Comparison of ENCODE assay signal across 8 cellular contexts in the genomic region with DNA sequence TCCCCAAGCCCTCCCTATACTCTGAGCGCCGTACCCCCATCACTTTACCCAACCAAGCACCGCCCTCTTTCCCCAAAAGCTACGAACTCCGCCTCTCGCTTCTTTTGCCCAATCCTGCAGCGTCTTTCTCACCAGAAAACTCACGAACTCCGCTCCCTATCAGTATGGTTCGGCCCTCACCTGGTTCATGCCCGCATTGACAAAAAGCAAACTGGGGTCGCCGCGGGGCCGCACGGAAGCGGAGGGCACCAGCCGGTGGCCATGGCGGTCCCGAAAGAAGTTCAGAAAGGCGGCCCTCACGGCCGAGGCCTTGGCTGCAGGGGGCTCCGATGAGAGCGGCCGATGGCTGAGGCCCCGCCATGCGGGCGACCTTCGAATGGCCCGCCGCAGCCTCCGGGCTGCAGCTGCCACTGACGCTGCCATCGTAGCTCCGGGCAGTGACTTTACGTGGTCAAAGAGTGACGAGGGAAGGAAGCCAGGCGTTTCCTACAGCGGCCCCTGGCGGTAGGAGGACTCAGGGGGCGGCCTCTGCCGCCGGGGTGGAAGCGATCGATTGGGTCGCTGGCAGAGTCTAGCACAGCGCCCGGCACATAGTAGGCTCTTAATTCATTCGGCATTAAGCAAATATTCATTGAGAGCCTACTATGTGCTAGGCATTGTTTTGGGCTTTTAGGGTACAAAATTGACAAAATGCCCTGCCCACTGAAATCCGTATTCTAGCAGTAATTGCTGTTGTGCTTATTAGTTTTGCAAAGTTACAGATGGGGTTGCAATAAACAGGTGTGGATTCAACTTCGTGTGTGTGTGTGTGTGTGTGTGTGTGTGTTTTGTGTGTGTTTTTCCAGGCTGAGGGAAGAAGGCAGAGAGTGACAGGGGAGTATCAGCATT. TPM values are rescaled to one million over a fixed set of nuclear protein-coding genes. Genes with fewer than 3 reads are reported as not detected.
DNase-seq lines count a peak whose midpoint lies in the region; ATAC-seq and TF ChIP-seq lines count a peak whose summit lies in the region.

Gene AARS2 (minus strand): TSS at position 447 of the 888 bp plus-strand sequence. CDS start 24 bp downstream, at position 423.

- H3K4me3 Mint-ChIP-seq in activated T-cell treated with anti-CD3 and anti-CD28 coated beads, Interleukin-2, amount 50 U/mL, for 4 hours = peak within 1 kb of the TSS; percentile 99

- H3K36me3 ChIP-seq in DND-41 (ENCODE audit: insufficient read depth, low read length) = peaks cover 36% of the 10 kb centered on the region
- peaks cover 5% of the 10 kb centered on the region; the same call in 1 of the 2 replicates for H3K36me3 ChIP-seq in PC-9 (ENCODE audit: low read depth)
- peaks cover 0 to 38% (median 8%) of the 10 kb centered on the region in 3 donors for H3K36me3 ChIP-seq in esophagus squamous epithelium

- intact Hi-C loops in PC-9 (cut with micrococcal nuclease; ENCODE audit: unreplicated experiment) = no loop called here
- intact Hi-C loops in esophagus squamous epithelium (cut with DNase I) = no loop called here

- H3K27me3 Mint-ChIP-seq in activated T-cell treated with anti-CD3 and anti-CD28 coated beads, Interleukin-2, amount 50 U/mL, for 4 hours (ENCODE audit: low read depth) = peaks cover 7% of the 10 kb centered on the region

- H3K4me1 ChIP-seq in DND-41 (ENCODE audit: insufficient read depth, low read length) (peaks cover 27% of the 10 kb centered on the region), PC-9 (replicated peaks; ENCODE audit: insufficient read depth) (peaks cover 9% of the 10 kb centered on the region), esophagus squamous epithelium (peaks cover 6 to 19% (median 11%) of the 10 kb centered on the region in 3 donors)

- 2 to 6% methylated on average over 10 to 19 of the region's 52 CpGs for WGBS in esophagus squamous epithelium, 2 donors

- BruUV-seq in PC-9 (replicated peaks; lab: Mats Ljungman, UMichigan) = no TSS peak

- H3K36me3 Mint-ChIP-seq in activated T-cell treated with anti-CD3 and anti-CD28 coated beads, Interleukin-2, amount 50 U/mL, for 4 hours (ENCODE audit: insufficient read depth) = peaks cover 27% of the 10 kb centered on the region

- H3K4me3 ChIP-seq in DND-41 (ENCODE audit: low read depth in 1 of 2, low read length in 2 of 2) = peak within 1 kb of the TSS; percentile 67 to 80
- peak within 1 kb of the TSS; percentile 74 for H3K4me3 ChIP-seq in Jurkat, Clone E6-1 (ENCODE audit: low read length)
- H3K4me3 ChIP-seq in PC-9 = peak within 1 kb of the TSS; percentile 99
- H3K4me3 ChIP-seq in esophagus squamous epithelium = peak within 1 kb of the TSS; percentile 73 to 88 (median 82)

- no peaks in the 10 kb centered on the region for H3F3A ChIP-seq in PC-9 (ENCODE audit: insufficient read depth, low read depth)

- TF ChIP-seq CTCF in DND-41 (IDR thresholded peaks at IDR 0.05; ENCODE audit: borderline replicate concordance, extremely low read depth, low read length, poor library complexity, severe bottlenecking) (peak; percentile 99), PC-9 (conservative IDR thresholded peaks at IDR 0.05) (peak; percentile 92), esophagus squamous epithelium (IDR thresholded peaks at IDR 0.05) (peak; percentile 88 to 96 (median 91))

- H3K9ac ChIP-seq in DND-41 (ENCODE audit: low read depth, low read length) = peak within 1 kb of the TSS; percentile 83

- H3K9me2 ChIP-seq in PC-9 (ENCODE audit: insufficient read depth) = no peaks in the 10 kb centered on the region

- H2AFZ ChIP-seq in DND-41 (ENCODE audit: low read depth, low read length) = peak within 1 kb of the TSS; percentile 91
- H2AFZ ChIP-seq in PC-9 = peak within 1 kb of the TSS; percentile 99

- CTCF ChIA-PET in PC-9 (lab: Charles Lee) = interaction anchor here (0.5 kb wide), 2 partner anchors 18 to 40 kb away, joined by 3 to 4 read pairs; no protein-coding TSS in a partner anchor

- DNase-seq in DND-41 (peak; percentile 90), PC-9 (peak; percentile 73 to 83), esophagus squamous epithelium (lab: John Stamatoyannopoulos, UW) (peak; percentile 27), myocyte (ENCODE audit: low read depth) (peak; percentile 92)
- peak; percentile 81 for DNase-seq in Jurkat, Clone E6-1 (ENCODE audit: low read depth, low spot score)
- DNase-seq in activated T-cell treated with anti-CD3 and anti-CD28 coated beads, Interleukin-2, amount 50 U/mL, for 4 hours = peak; percentile 93
- DNase-seq in stimulated activated CD8-positive, alpha-beta memory T cell treated with anti-CD3 and anti-CD28 coated beads, Interleukin-7, amount 100 ng/mL, for 4 hours (ENCODE audit: low read depth in 2 of 2) = peak; percentile 82 to 85

- no peaks in the 10 kb centered on the region for H3K27me3 ChIP-seq in DND-41 (ENCODE audit: insufficient read depth, low read length, poor library complexity)
- H3K27me3 ChIP-seq in PC-9 (ENCODE audit: insufficient read depth, low read depth) = peaks cover 19% of the 10 kb centered on the region
- H3K27me3 ChIP-seq in esophagus squamous epithelium = no peaks in the 10 kb centered on the region

- H3K27ac ChIP-seq in DND-41 (ENCODE audit: low read length) = peak within 1 kb of the TSS; percentile 82
- H3K27ac ChIP-seq in PC-9 = 0 out of 2 replicates have a peak within 1 kb of the TSS, but pooled peaks have one; percentile 27
- H3K27ac ChIP-seq in esophagus squamous epithelium = peak within 1 kb of the TSS; percentile 84 to 90 (median 88)

- ATAC-seq in DND-41 (ENCODE audit: insufficient read depth, low read depth) (peak; percentile 94), GM21717 (IDR thresholded peaks at IDR 0.05; ENCODE audit: unreplicated experiment) (peak; percentile 72)
- peak; percentile 93 to 99 for ATAC-seq in activated T-cell treated with anti-CD3 and anti-CD28 coated beads, Interleukin-2, amount 50 U/mL, for 4 hours

- POLR2A ChIA-PET in PC-9 (lab: Charles Lee; ENCODE audit: unreplicated experiment) = interaction anchor here (0.6 kb wide), 4 partner anchors 49 to 105 kb away, joined by 3 read pairs; partner anchors contain the start of gene CDC5L

- H4K20me1 ChIP-seq in DND-41 (ENCODE audit: insufficient read depth, low read length) (no peaks in the 10 kb centered on the region), PC-9 (ENCODE audit: insufficient read depth) (no peaks in the 10 kb centered on the region)

- H3K79me2 ChIP-seq in DND-41 (ENCODE audit: insufficient read depth, low read length) = peaks cover 20% of the 10 kb centered on the region
- H3K79me2 ChIP-seq in PC-9 (ENCODE audit: low read depth) = peaks cover 15% of the 10 kb centered on the region

- peak in 2 of 4 donors; percentile 37 to 70 for TF ChIP-seq POLR2A in esophagus squamous epithelium (IDR thresholded peaks at IDR 0.05)

- H3K9me3 ChIP-seq in DND-41 (ENCODE audit: insufficient read depth, low read length, severe bottlenecking) (no peaks in the 10 kb centered on the region), PC-9 (ENCODE audit: insufficient read depth, low read depth) (no peaks in the 10 kb centered on the region), esophagus squamous epithelium (no peaks in the 10 kb centered on the region)

- H3K4me2 ChIP-seq in DND-41 (ENCODE audit: insufficient read depth, low read length) = peak within 1 kb of the TSS; percentile 87
- peak within 1 kb of the TSS; percentile 97 for H3K4me2 ChIP-seq in PC-9

- peaks cover 15% of the 10 kb centered on the region for H3K4me1 Mint-ChIP-seq in activated T-cell treated with anti-CD3 and anti-CD28 coated beads, Interleukin-2, amount 50 U/mL, for 4 hours (ENCODE audit: low read depth)

- H3K9me3 Mint-ChIP-seq in activated T-cell treated with anti-CD3 and anti-CD28 coated beads, Interleukin-2, amount 50 U/mL, for 4 hours = no peaks in the 10 kb centered on the region

RNA-seq across cellular contexts. Expression of gene AARS2, which starts in this region (rescaled TPM):
- polyA plus RNA-seq in Jurkat, Clone E6-1 (2012; ENCODE audit: insufficient read depth, insufficient read length) = 22.4 TPM
- total RNA-seq in PC-9 (2021) (11.6 and 12.5 TPM in 2 replicates), esophagus squamous epithelium (10 to 100 TPM in 3 of 4 donors, 1 to 10 TPM in 1; 9.0 to 21.9 (median 12.2) TPM), myocyte (6.1 and 6.8 TPM in 2 replicates)
- 10 to 100 TPM; 29.4 to 31.5 (median 29.8) TPM for total RNA-seq in activated T-cell treated with anti-CD3 and anti-CD28 coated beads, Interleukin-2, amount 50 U/mL, for 4 hours
- 5.6 TPM for polyA plus RNA-seq in myocyte (2012)

Comparison
In these comparisons a context has a peak if more than half of its experiments do, and no peak if none do; other contexts are left out.
1. Peak in every context shown above with its lines: DNase-seq, ATAC-seq, H3K4me3 ChIP-seq and H3K27ac ChIP-seq.
2. DNase-seq: peak in every context shown above with its lines; median percentile 93 in activated T-cell treated with anti-CD3 and anti-CD28 coated beads, Interleukin-2, amount 50 U/mL, for 4 hours; 92 in myocyte; 90 in DND-41; 84 in stimulated activated CD8-positive, alpha-beta memory T cell treated with anti-CD3 and anti-CD28 coated beads, Interleukin-7, amount 100 ng/mL, for 4 hours; 81 in Jurkat, Clone E6-1; 78 in PC-9; 27 in esophagus squamous epithelium.
3. H3K27ac ChIP-seq: peak in every context shown above with its lines; median percentile 88 in esophagus squamous epithelium; 82 in DND-41; 27 in PC-9.